ENCODE assay signal across 29 cellular contexts in the genomic region with DNA sequence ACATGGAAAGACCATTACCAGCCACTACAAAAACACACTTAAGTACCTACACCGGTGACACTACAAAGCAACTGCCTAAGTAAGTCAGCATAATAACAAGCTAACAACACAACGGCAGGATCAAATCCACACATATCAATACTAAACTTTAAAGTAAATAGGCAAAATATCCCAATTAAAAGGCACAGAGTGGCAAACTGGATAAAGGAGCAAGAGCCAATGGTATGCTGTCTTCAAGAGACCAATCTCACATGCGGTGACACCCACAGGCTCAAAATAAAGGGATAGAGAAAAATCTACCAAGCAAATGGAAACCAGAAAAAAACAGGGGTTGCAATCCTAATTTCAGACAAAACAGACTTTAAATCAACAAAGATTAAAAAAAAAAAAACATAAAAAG.
"Had no signal": no experiment of that assay in that cellular context is flagged by ENCODE, and none has a peak within 500 bp of the region (broad histone marks: within the 10 kb centered on the region; RNA-seq: fewer than 3 reads in every experiment).

No MANE protein-coding gene starts in this region.

- ATAC-seq: stimulated activated effector memory CD8-positive, alpha-beta T cell treated with anti-CD3 and anti-CD28 coated beads, Interleukin-12 subunit alpha, Interleukin-12 subunit beta, amount 100 ng/mL, for 72 hours; stimulated activated memory B cell treated with anti-CD40 and anti-IgM and Interleukin-4, amounts not matched to agents 10 μg/mL and 1 μg/mL and 100 μg/mL, for 72 hours; stimulated activated naive B cell treated with anti-CD40 and anti-IgM and Interleukin-4, amounts not matched to agents 10 μg/mL and 1 μg/mL and 100 μg/mL, for 72 hours; stimulated activated naive CD8-positive, alpha-beta T cell treated with anti-CD3 and anti-CD28 coated beads, Interleukin-15, amount 100 ng/mL, for 72 hours; stimulated activated naive CD8-positive, alpha-beta T cell treated with anti-CD3 and anti-CD28 coated beads, Interleukin-15, Interleukin-2, amounts not matched to agents 100 U/mL and 50 U/mL, for 24 hours; upper lobe of right lung had no signal

- H3K36me3 Mint-ChIP-seq: stimulated activated effector memory CD8-positive, alpha-beta T cell treated with anti-CD3 and anti-CD28 coated beads, Interleukin-12 subunit alpha, Interleukin-12 subunit beta, amount 100 ng/mL, for 72 hours; stimulated activated memory B cell treated with anti-CD40 and anti-IgM and Interleukin-4, amounts not matched to agents 10 μg/mL and 1 μg/mL and 100 μg/mL, for 72 hours; stimulated activated naive B cell treated with anti-CD40 and anti-IgM and Interleukin-4, amounts not matched to agents 10 μg/mL and 1 μg/mL and 100 μg/mL, for 72 hours; type B pancreatic cell had no signal

- H3K4me3 ChIP-seq: stomach, suprapubic skin, testis, thoracic aorta, thyroid gland, tibial artery, tibial nerve, transverse colon, upper lobe of left lung, upper lobe of right lung, uterus, vagina had no signal

- H3K4me1 Mint-ChIP-seq: stimulated activated effector memory CD8-positive, alpha-beta T cell treated with anti-CD3 and anti-CD28 coated beads, Interleukin-12 subunit alpha, Interleukin-12 subunit beta, amount 100 ng/mL, for 72 hours; stimulated activated memory B cell treated with anti-CD40 and anti-IgM and Interleukin-4, amounts not matched to agents 10 μg/mL and 1 μg/mL and 100 μg/mL, for 72 hours; stimulated activated naive B cell treated with anti-CD40 and anti-IgM and Interleukin-4, amounts not matched to agents 10 μg/mL and 1 μg/mL and 100 μg/mL, for 72 hours; stimulated activated naive CD8-positive, alpha-beta T cell treated with anti-CD3 and anti-CD28 coated beads, Interleukin-15, amount 100 ng/mL, for 72 hours had no signal

- DNase-seq: stimulated activated CD4-positive, alpha-beta T cell treated with anti-CD3 and anti-CD28 coated beads, Interleukin-2, amount 100 ng/mL, for 48 hours; stimulated activated CD4-positive, alpha-beta T cell treated with anti-CD3 and anti-CD28 coated beads, Interleukin-4, amount 100 ng/mL, for 1 hour; stimulated activated CD4-positive, alpha-beta T cell treated with anti-CD3 and anti-CD28 coated beads, Interleukin-4, amount 100 ng/mL, for 24 hours; stimulated activated CD4-positive, alpha-beta T cell treated with anti-CD3 and anti-CD28 coated beads, Interleukin-4, amount 100 ng/mL, for 4 hours; stimulated activated CD8-positive, alpha-beta memory T cell treated with anti-CD3 and anti-CD28 coated beads, Interleukin-4, amount 100 ng/mL, for 48 hours; stimulated activated naive B cell treated with anti-CD40 and anti-IgM and Interleukin-4, amounts not matched to agents 10 μg/mL and 1 μg/mL and 100 μg/mL, for 72 hours; stimulated activated naive CD4-positive, alpha-beta T cell; stimulated activated naive CD4-positive, alpha-beta T cell treated with Interleukin-2 at 50 U/mL for 16 hours; stimulated activated naive CD8-positive, alpha-beta T cell treated with anti-CD3 and anti-CD28 coated beads, Interleukin-15, amount 100 ng/mL, for 72 hours; stimulated activated naive CD8-positive, alpha-beta T cell treated with anti-CD3 and anti-CD28 coated beads, Interleukin-15, Interleukin-2, amounts not matched to agents 100 U/mL and 50 U/mL, for 24 hours; stomach; substantia nigra; testis; thyroid gland; tibial artery; transverse colon; trophoblast cell; upper lobe of left lung; upper lobe of right lung; uterus had no signal

- H3K36me3 ChIP-seq: stomach, suprapubic skin, thoracic aorta, thyroid gland, tibial artery, tibial nerve, transverse colon, upper lobe of left lung, upper lobe of right lung, uterus, vagina had no signal

- H3K9me3 ChIP-seq: testis, thyroid gland, uterus had no signal

- H3K27me3 Mint-ChIP-seq: stimulated activated naive B cell treated with anti-CD40 and anti-IgM and Interleukin-4, amounts not matched to agents 10 μg/mL and 1 μg/mL and 100 μg/mL, for 72 hours; stimulated activated naive CD8-positive, alpha-beta T cell treated with anti-CD3 and anti-CD28 coated beads, Interleukin-15, amount 100 ng/mL, for 72 hours; stimulated activated naive CD8-positive, alpha-beta T cell treated with anti-CD3 and anti-CD28 coated beads, Interleukin-15, Interleukin-2, amounts not matched to agents 100 ng/mL and 50 ng/mL, for 24 hours; type B pancreatic cell had no signal

- H3K4me1 ChIP-seq: stomach, suprapubic skin, testis, thyroid gland, tibial artery, tibial nerve, transverse colon, upper lobe of left lung, upper lobe of right lung, uterus, vagina had no signal

- H3K27me3 ChIP-seq: stomach, suprapubic skin, testis, thyroid gland, tibial artery, tibial nerve, transverse colon, upper lobe of left lung, upper lobe of right lung, uterus, vagina had no signal

- H3K27ac ChIP-seq: stomach, suprapubic skin, testis, thoracic aorta, thyroid gland, tibial artery, tibial nerve, transverse colon, upper lobe of left lung, upper lobe of right lung, uterus, vagina had no signal

- FAIRE-seq: urothelium cell line had no signal

- H3K4me3 Mint-ChIP-seq: stimulated activated effector memory CD8-positive, alpha-beta T cell treated with anti-CD3 and anti-CD28 coated beads, Interleukin-12 subunit alpha, Interleukin-12 subunit beta, amount 100 ng/mL, for 72 hours; stimulated activated memory B cell treated with anti-CD40 and anti-IgM and Interleukin-4, amounts not matched to agents 10 μg/mL and 1 μg/mL and 100 μg/mL, for 72 hours; stimulated activated naive B cell treated with anti-CD40 and anti-IgM and Interleukin-4, amounts not matched to agents 10 μg/mL and 1 μg/mL and 100 μg/mL, for 72 hours; stimulated activated naive CD8-positive, alpha-beta T cell treated with anti-CD3 and anti-CD28 coated beads, Interleukin-15, amount 100 ng/mL, for 72 hours; stimulated activated naive CD8-positive, alpha-beta T cell treated with anti-CD3 and anti-CD28 coated beads, Interleukin-15, Interleukin-2, amounts not matched to agents 100 ng/mL and 50 ng/mL, for 24 hours; type B pancreatic cell had no signal

- H3K27ac Mint-ChIP-seq: stimulated activated effector memory CD8-positive, alpha-beta T cell treated with anti-CD3 and anti-CD28 coated beads, Interleukin-12 subunit alpha, Interleukin-12 subunit beta, amount 100 ng/mL, for 72 hours; stimulated activated memory B cell treated with anti-CD40 and anti-IgM and Interleukin-4, amounts not matched to agents 10 μg/mL and 1 μg/mL and 100 μg/mL, for 72 hours; stimulated activated naive B cell treated with anti-CD40 and anti-IgM and Interleukin-4, amounts not matched to agents 10 μg/mL and 1 μg/mL and 100 μg/mL, for 72 hours; stimulated activated naive CD8-positive, alpha-beta T cell treated with anti-CD3 and anti-CD28 coated beads, Interleukin-15, amount 100 ng/mL, for 72 hours; stimulated activated naive CD8-positive, alpha-beta T cell treated with anti-CD3 and anti-CD28 coated beads, Interleukin-15, Interleukin-2, amounts not matched to agents 100 ng/mL and 50 ng/mL, for 24 hours; type B pancreatic cell had no signal
